11 cellular contexts compared by ENCODE assay signal in genomic region chr15:25905140-25905539, GRCh38. TPM values are rescaled to one million over a fixed set of nuclear protein-coding genes. Genes with fewer than 3 reads are reported as not detected.
DNase-seq lines count a peak whose midpoint lies in the region; ATAC-seq and TF ChIP-seq lines count a peak whose summit lies in the region.
"Had no signal": no experiment of that assay in that cellular context is flagged by ENCODE, and none has a peak within 500 bp of the region (broad histone marks: within the 10 kb centered on the region; RNA-seq: fewer than 3 reads in every experiment).

No MANE protein-coding gene starts in this region.

- H3K4me3 Mint-ChIP-seq in T-helper 2 cell treated with Interferon-gamma antibody and Interleukin-4, amounts not matched to agents 5 μg/mL and 100 μg/mL, for 36 hours = no peak overlapping the region
- H3K4me3 Mint-ChIP-seq: T-cell had no signal

- DNase-seq in T-helper 2 cell treated with Interferon-gamma antibody and Interleukin-4, amounts not matched to agents 5 μg/mL and 100 μg/mL, for 36 hours (ENCODE audit: low spot score) = peak; percentile 8
- DNase-seq in T-helper 2 cell = no peak
- peak; percentile 85 for DNase-seq in RWPE2 (ENCODE audit: low spot score)
- DNase-seq in fibroblast of the aortic adventitia (ENCODE audit: low read depth) = peak; percentile 94
- DNase-seq in stimulated activated CD4-positive, alpha-beta T cell treated with anti-CD3 and anti-CD28 coated beads, Interleukin-4, amount 100 ng/mL, for 24 hours = peak; percentile 55
- DNase-seq in coronary artery (ENCODE audit: low spot score) = no peak
- DNase-seq: occipital lobe, T-cell had no signal

- no peaks in the 10 kb centered on the region for H3K36me3 ChIP-seq in RWPE2 (ENCODE audit: low read depth)
- H3K36me3 ChIP-seq: suprapubic skin had no signal

- H3K4me1 ChIP-seq in RWPE2 (ENCODE audit: insufficient read depth, poor library complexity, severe bottlenecking) = peaks cover 42% of the 10 kb centered on the region

- H3K4me1 Mint-ChIP-seq in T-helper 2 cell treated with Interferon-gamma antibody and Interleukin-4, amounts not matched to agents 5 μg/mL and 100 μg/mL, for 36 hours (ENCODE audit: low read depth) = peaks cover 9% of the 10 kb centered on the region

- no peaks in the 10 kb centered on the region for H3K9me3 ChIP-seq in RWPE2 (ENCODE audit: severe bottlenecking)
- H3K9me3 ChIP-seq: suprapubic skin had no signal

- H3K27me3 Mint-ChIP-seq in T-helper 2 cell treated with Interferon-gamma antibody and Interleukin-4, amounts not matched to agents 5 μg/mL and 100 μg/mL, for 36 hours (ENCODE audit: low read depth) = no peaks in the 10 kb centered on the region

- TF ChIP-seq CTCF in RWPE2 (IDR thresholded peaks at IDR 0.05; ENCODE audit: poor library complexity, severe bottlenecking) (no peak), fibroblast of the aortic adventitia (IDR thresholded peaks at IDR 0.05; ENCODE audit: insufficient read depth, low read length) (no peak), coronary artery (IDR thresholded peaks at IDR 0.05) (no peak)

- H3K4me3 ChIP-seq in RWPE2 (ENCODE audit: severe bottlenecking) = no peak overlapping the region
- no peak overlapping the region for H3K4me3 ChIP-seq in fibroblast of the aortic adventitia (ENCODE audit: low read depth, low read length)
- H3K4me3 ChIP-seq in coronary artery = no peak overlapping the region
- H3K4me3 ChIP-seq: suprapubic skin had no signal

- no peaks in the 10 kb centered on the region for H3K36me3 Mint-ChIP-seq in T-helper 2 cell treated with Interferon-gamma antibody and Interleukin-4, amounts not matched to agents 5 μg/mL and 100 μg/mL, for 36 hours (ENCODE audit: low read depth)
- H3K36me3 Mint-ChIP-seq: T-cell had no signal

- peak; percentile 78 for ATAC-seq in RWPE2 (ENCODE audit: low read depth)
- no peak for ATAC-seq in GM21515 (IDR thresholded peaks at IDR 0.05; ENCODE audit: unreplicated experiment)
- no peak for ATAC-seq in HG02981 (IDR thresholded peaks at IDR 0.05; ENCODE audit: unreplicated experiment)
- ATAC-seq: T-cell had no signal

- no peaks in the 10 kb centered on the region for H3K9me3 Mint-ChIP-seq in T-helper 2 cell treated with Interferon-gamma antibody and Interleukin-4, amounts not matched to agents 5 μg/mL and 100 μg/mL, for 36 hours
- H3K9me3 Mint-ChIP-seq: T-cell had no signal

- no peak overlapping the region for H3K27ac Mint-ChIP-seq in T-helper 2 cell treated with Interferon-gamma antibody and Interleukin-4, amounts not matched to agents 5 μg/mL and 100 μg/mL, for 36 hours
- H3K27ac Mint-ChIP-seq: T-cell had no signal

- peak overlapping the region; percentile 57 for H3K27ac ChIP-seq in RWPE2 (ENCODE audit: poor library complexity, severe bottlenecking)
- H3K27ac ChIP-seq in coronary artery = no peak overlapping the region
- H3K27ac ChIP-seq: suprapubic skin had no signal

- no peaks in the 10 kb centered on the region for H3K27me3 ChIP-seq in RWPE2 (ENCODE audit: insufficient read depth, poor library complexity, severe bottlenecking)
- H3K27me3 ChIP-seq: suprapubic skin had no signal

RNA-seq across cellular contexts. Expression of gene ATP10A, which starts 42.0 kb away (rescaled TPM):
- 4.4 and 5.8 TPM in 2 replicates for total RNA-seq in fibroblast of the aortic adventitia (ENCODE audit: low replicate concordance)

Comparison
In these comparisons a context has a peak if more than half of its experiments do, and no peak if none do; other contexts are left out.
1. DNase-seq: peak in T-helper 2 cell treated with Interferon-gamma antibody and Interleukin-4, amounts not matched to agents 5 μg/mL and 100 μg/mL, for 36 hours (single experiment), RWPE2 (single experiment), fibroblast of the aortic adventitia (single experiment) and stimulated activated CD4-positive, alpha-beta T cell treated with anti-CD3 and anti-CD28 coated beads, Interleukin-4, amount 100 ng/mL, for 24 hours (single experiment); none in T-helper 2 cell (0 of 5) and coronary artery (single experiment).